ENCODE assay signal across 8 cellular contexts in genomic region chr5:61280205-61280604, GRCh38. TPM values are rescaled to one million over a fixed set of nuclear protein-coding genes. Genes with fewer than 3 reads are reported as not detected.
A peak's percentile ranks its signal among the peaks of the same experiment; 100 is the strongest.
DNase-seq lines count a peak whose midpoint lies in the region; ATAC-seq, FAIRE-seq and TF ChIP-seq lines count a peak whose summit lies in the region.

No MANE protein-coding gene starts in this region.

- peak overlapping the region; percentile 40 for H3K27ac ChIP-seq in foreskin keratinocyte

- H3K4me1 Mint-ChIP-seq in progenitor cell of endocrine pancreas (ENCODE audit: low read depth): peaks cover 7% of the 10 kb centered on the region

- peak; percentile 14 for DNase-seq in GDM1 (lab: John Stamatoyannopoulos, UW)
- DNase-seq in HTR-8/SVneo (ENCODE audit: insufficient read length, low spot score): no peak
- peak; percentile 85 for DNase-seq in OCI-M1 (lab: John Stamatoyannopoulos, UW)
- DNase-seq in foreskin keratinocyte: peak; percentile 88 to 94
- DNase-seq in progenitor cell of endocrine pancreas (ENCODE audit: low spot score, unreplicated experiment): no peak
- no peak for DNase-seq in HEK293T (ENCODE audit: extremely low spot score)
- no peak for DNase-seq in cerebellum (ENCODE audit: low spot score)

- H3K27me3 Mint-ChIP-seq in progenitor cell of endocrine pancreas: peaks cover 3% of the 10 kb centered on the region

- H3K36me3 Mint-ChIP-seq in progenitor cell of endocrine pancreas (ENCODE audit: insufficient read depth): no peaks in the 10 kb centered on the region

- no peaks in the 10 kb centered on the region for H3K9me3 Mint-ChIP-seq in progenitor cell of endocrine pancreas (ENCODE audit: low read depth)

- peaks cover 39% of the 10 kb centered on the region for H3K4me1 ChIP-seq in foreskin keratinocyte

- ATAC-seq in foreskin keratinocyte (peak; percentile 73), HG03520 (IDR thresholded peaks at IDR 0.05; ENCODE audit: unreplicated experiment) (no peak)

- no peaks in the 10 kb centered on the region for H3K27me3 ChIP-seq in foreskin keratinocyte

- POLR2A ChIA-PET in HEK293T (lab: Yijun Ruan, JAX): no interaction called here

- H3K27ac Mint-ChIP-seq in progenitor cell of endocrine pancreas: no peak overlapping the region

- CTCF ChIA-PET in HEK293T (lab: Yijun Ruan, JAX): no interaction called here

- TF ChIP-seq CTCF in foreskin keratinocyte (conservative IDR thresholded peaks at IDR 0.05) (no peak), progenitor cell of endocrine pancreas (IDR thresholded peaks at IDR 0.05; ENCODE audit: unreplicated experiment) (no peak)

- FAIRE-seq in HTR-8/SVneo (lab: Jason Lieb, UNC): peak; percentile 42

- H3K4me3 Mint-ChIP-seq in progenitor cell of endocrine pancreas (ENCODE audit: low read depth): no peak overlapping the region

TF ChIP-seq in HEK293T, 16 proteins besides CTCF, POLR2A, EP300 and RAD21:
- TF ChIP-seq CTBP1 (IDR thresholded peaks at IDR 0.05; ENCODE audit: borderline replicate concordance): no peak
- TF ChIP-seq ARNT (IDR thresholded peaks at IDR 0.05): no peak
- no peak for TF ChIP-seq NFRKB (IDR thresholded peaks at IDR 0.05)
- no peak for TF ChIP-seq PKNOX1 (IDR thresholded peaks at IDR 0.05)
- TF ChIP-seq FOXK2 (IDR thresholded peaks at IDR 0.05): no peak
- no peak for TF ChIP-seq BHLHE40 (IDR thresholded peaks at IDR 0.05; ENCODE audit: borderline replicate concordance)
- no peak for TF ChIP-seq LEF1 (IDR thresholded peaks at IDR 0.05; ENCODE audit: borderline replicate concordance)
- TF ChIP-seq ZNF384 (IDR thresholded peaks at IDR 0.05): no peak
- TF ChIP-seq FOXA1 (IDR thresholded peaks at IDR 0.05): no peak
- no peak for TF ChIP-seq L3MBTL2 (conservative IDR thresholded peaks at IDR 0.05)
- no peak for TF ChIP-seq SP1 (IDR thresholded peaks at IDR 0.05)
- no peak for TF ChIP-seq FOXM1 (IDR thresholded peaks at IDR 0.05; ENCODE audit: borderline replicate concordance)
- TF ChIP-seq HDGF (IDR thresholded peaks at IDR 0.05; ENCODE audit: borderline replicate concordance): no peak
- TF ChIP-seq SUZ12 (IDR thresholded peaks at IDR 0.05): no peak
TF ChIP-seq in HEK293T: peak in this region for 0.

RNA-seq across cellular contexts. Expression of gene ZSWIM6, which starts 51.9 kb away (rescaled TPM):
- total RNA-seq in foreskin keratinocyte: 6.4 and 6.8 TPM in 2 replicates
- 1.4 and 1.6 TPM in 2 replicates for polyA plus RNA-seq in foreskin keratinocyte
- total RNA-seq in progenitor cell of endocrine pancreas: 33.4 and 35.2 TPM in 2 replicates
- 29.8 TPM for total RNA-seq in cerebellum

Comparison
In these comparisons a context has a peak if more than half of its experiments do, and no peak if none do; other contexts are left out.
1. DNase-seq: peak in GDM1 (single experiment), OCI-M1 (single experiment) and foreskin keratinocyte (2 of 2); none in HTR-8/SVneo (single experiment), progenitor cell of endocrine pancreas (single experiment), HEK293T (single experiment) and cerebellum (single experiment).